In genomic region chr22:43884600-43885318, GRCh38 we compare ENCODE assay signal across 8 cellular contexts. TPM values are rescaled to one million over a fixed set of nuclear protein-coding genes. Genes with fewer than 3 reads are reported as not detected.
DNase-seq lines count a peak whose midpoint lies in the region; ATAC-seq and TF ChIP-seq lines count a peak whose summit lies in the region.

No MANE protein-coding gene starts in this region.

- H3K36me3 ChIP-seq in GM23248 (ENCODE audit: low read depth) (no peaks in the 10 kb centered on the region), MM.1S (replicated peaks; ENCODE audit: insufficient read depth, low read length) (no peaks in the 10 kb centered on the region), mesendoderm (ENCODE audit: control insufficient read depth, insufficient read depth, low read length) (no peaks in the 10 kb centered on the region), thoracic aorta (no peaks in the 10 kb centered on the region)

- no peak overlapping the region for H2BK5ac ChIP-seq in mesendoderm (ENCODE audit: low read length)

- H3K4me3 ChIP-seq in GM23248 (no peak overlapping the region), MM.1S (ENCODE audit: low read length) (no peak overlapping the region; the same call in 1 of the 2 replicates), mesendoderm (ENCODE audit: low read length) (no peak overlapping the region), thoracic aorta (no peak overlapping the region)

- H3K9me3 Mint-ChIP-seq in activated B cell treated with CpG ODN at 0.5 μM for 24 hours = no peaks in the 10 kb centered on the region

- ATAC-seq in activated B cell treated with CpG ODN at 0.5 μM for 24 hours (ENCODE audit: low read depth) (no peak), thoracic aorta (ENCODE audit: insufficient number of reproducible peaks, low FRiP score, low read depth) (no peak), HG02884 (IDR thresholded peaks at IDR 0.05; ENCODE audit: unreplicated experiment) (no peak)

- no peaks in the 10 kb centered on the region for H3K9me3 ChIP-seq in GM23248 (ENCODE audit: low read depth)
- H3K9me3 ChIP-seq in MM.1S (replicated peaks; ENCODE audit: insufficient read depth, low read length) = no peaks in the 10 kb centered on the region
- H3K9me3 ChIP-seq in thoracic aorta = no peaks in the 10 kb centered on the region

- H3K79me2 ChIP-seq in GM23248 (ENCODE audit: insufficient read depth) = no peaks in the 10 kb centered on the region
- H3K79me2 ChIP-seq in MM.1S (ENCODE audit: low read length) = no peaks in the 10 kb centered on the region
- no peaks in the 10 kb centered on the region for H3K79me2 ChIP-seq in mesendoderm (ENCODE audit: control insufficient read depth, insufficient read depth, low read length)

- H4K20me1 ChIP-seq in GM23248 (ENCODE audit: insufficient read depth) = no peaks in the 10 kb centered on the region
- H4K20me1 ChIP-seq in MM.1S (ENCODE audit: insufficient read depth, low read length) = no peaks in the 10 kb centered on the region

- TF ChIP-seq CTCF in MM.1S (IDR thresholded peaks at IDR 0.05; ENCODE audit: low read length) (peak; percentile 82), activated B cell treated with CpG ODN at 0.5 μM for 24 hours (IDR thresholded peaks at IDR 0.05) (no peak), thoracic aorta (IDR thresholded peaks at IDR 0.05) (peak; percentile 41)

- H3K27me3 Mint-ChIP-seq in activated B cell treated with CpG ODN at 0.5 μM for 24 hours = peaks cover 30% of the 10 kb centered on the region

- H3F3A ChIP-seq in GM23248 (ENCODE audit: insufficient read depth) (peaks cover 3% of the 10 kb centered on the region; the same call in 1 of the 2 replicates), MM.1S (ENCODE audit: insufficient read depth, low read length) (no peaks in the 10 kb centered on the region; the same call in 1 of the 2 replicates)

- DNase-seq in G401 (ENCODE audit: low spot score) = peak; percentile 53
- DNase-seq in GM23248 = peak; percentile 72
- DNase-seq in MM.1S = peak; percentile 45
- peak; percentile 31 for DNase-seq in activated B cell treated with CpG ODN at 0.5 μM for 24 hours
- peak; percentile 65 for DNase-seq in dermis blood vessel endothelial cell
- DNase-seq in mesendoderm = peak; percentile 73
- DNase-seq in thoracic aorta (ENCODE audit: low spot score) = no peak

- WGBS in GM23248 (ENCODE audit: low coverage in 1 of 2, low lambda C conversion rate in 2 of 2, missing lambda C conversion rate in 2 of 2), 2 experiments = 25 to 26% methylated on average over 15 to 18 of the region's 18 CpGs
- no CpG with 5 or more reads among the region's 18 CpGs for WGBS in mesendoderm (ENCODE audit: extremely low coverage, insufficient coverage, low lambda C conversion rate)

- no peaks in the 10 kb centered on the region for H3K4me1 ChIP-seq in GM23248 (ENCODE audit: insufficient read depth)
- H3K4me1 ChIP-seq in MM.1S (ENCODE audit: low read length) = peaks cover 7% of the 10 kb centered on the region; the same call in 1 of the 2 replicates
- H3K4me1 ChIP-seq in mesendoderm (ENCODE audit: control insufficient read depth, low read depth, low read length) = no peaks in the 10 kb centered on the region
- no peaks in the 10 kb centered on the region for H3K4me1 ChIP-seq in thoracic aorta (ENCODE audit: control insufficient read depth in 1 of 2, low read depth in 2 of 2)

- no peak overlapping the region for H4K5ac ChIP-seq in mesendoderm (ENCODE audit: low read length)

- no peak overlapping the region for H2AFZ ChIP-seq in GM23248
- H2AFZ ChIP-seq in MM.1S (ENCODE audit: low read length) = 0 out of 2 replicates have a peak overlapping the region, but pooled peaks have one; percentile 14

- no peaks in the 10 kb centered on the region for H3K9me2 ChIP-seq in GM23248 (ENCODE audit: insufficient read depth)
- no peaks in the 10 kb centered on the region for H3K9me2 ChIP-seq in MM.1S (replicated peaks; ENCODE audit: insufficient read depth, low read length)

- CTCF ChIA-PET in activated B cell treated with CpG ODN at 0.5 μM for 24 hours (lab: Charles Lee) = no interaction called here

- H3K56ac ChIP-seq in mesendoderm (ENCODE audit: low read length) = no peak overlapping the region

- H3K4me2 ChIP-seq in GM23248 (ENCODE audit: unreplicated experiment) = no peak overlapping the region
- H3K4me2 ChIP-seq in MM.1S (ENCODE audit: low read depth, low read length) = peak overlapping the region; percentile 56; the same call in 1 of the 2 replicates
- H3K4me2 ChIP-seq in mesendoderm (ENCODE audit: low read length) = no peak overlapping the region

- H3K27me3 ChIP-seq in GM23248 (replicated peaks; ENCODE audit: insufficient read depth) = peaks cover 5% of the 10 kb centered on the region; the same call in 1 of the 2 replicates
- H3K27me3 ChIP-seq in MM.1S (replicated peaks; ENCODE audit: insufficient read depth, low read length) = peaks cover 64% of the 10 kb centered on the region
- no peaks in the 10 kb centered on the region for H3K27me3 ChIP-seq in mesendoderm (ENCODE audit: insufficient read depth, low read length, poor library complexity)
- H3K27me3 ChIP-seq in thoracic aorta (replicated peaks; ENCODE audit: insufficient read depth) = no peaks in the 10 kb centered on the region

- no peaks in the 10 kb centered on the region for H3K36me3 Mint-ChIP-seq in activated B cell treated with CpG ODN at 0.5 μM for 24 hours (ENCODE audit: low read depth)

- no peak overlapping the region for H3K4me3 Mint-ChIP-seq in activated B cell treated with CpG ODN at 0.5 μM for 24 hours

- no peak overlapping the region for H3K9ac ChIP-seq in GM23248
- H3K9ac ChIP-seq in MM.1S (ENCODE audit: low read length) = no peak overlapping the region
- no peak overlapping the region for H3K9ac ChIP-seq in mesendoderm (ENCODE audit: low read length)

- H3K23ac ChIP-seq in mesendoderm (ENCODE audit: low read length) = no peak overlapping the region

- no peak overlapping the region for H3K27ac Mint-ChIP-seq in activated B cell treated with CpG ODN at 0.5 μM for 24 hours

- no peaks in the 10 kb centered on the region for H3K79me1 ChIP-seq in mesendoderm (ENCODE audit: low read length)

- H3K27ac ChIP-seq in GM23248 (no peak overlapping the region), MM.1S (ENCODE audit: low read length) (no peak overlapping the region), mesendoderm (ENCODE audit: low read depth, low read length) (no peak overlapping the region), thoracic aorta (no peak overlapping the region)

- H2BK120ac ChIP-seq in mesendoderm (ENCODE audit: low read depth, low read length) = no peak overlapping the region

- no peak overlapping the region for H3K18ac ChIP-seq in mesendoderm (ENCODE audit: low read length)

- peaks cover 5% of the 10 kb centered on the region for H3K4me1 Mint-ChIP-seq in activated B cell treated with CpG ODN at 0.5 μM for 24 hours

- POLR2A ChIA-PET in activated B cell treated with CpG ODN at 0.5 μM for 24 hours (lab: Charles Lee) = no interaction called here

- H3K4ac ChIP-seq in mesendoderm (ENCODE audit: low read depth, low read length) = no peak overlapping the region

- in situ Hi-C loops in G401 (cut with HindIII; ENCODE audit: low sequenced_read_pairs) (no loop called here), GM23248 (cut with MboI) (no loop called here)

- intact Hi-C loops in activated B cell treated with CpG ODN at 0.5 μM for 24 hours (cut with micrococcal nuclease) = loop anchor here (10.0 kb wide), 1 partner anchor 500 kb away; no protein-coding TSS in a partner anchor

- H4K8ac ChIP-seq in mesendoderm (ENCODE audit: low read depth, low read length) = no peak overlapping the region

- H2AK5ac ChIP-seq in mesendoderm (ENCODE audit: low read length) = no peak overlapping the region

- no peak overlapping the region for H2BK15ac ChIP-seq in mesendoderm (replicated peaks; ENCODE audit: low read depth)

RNA-seq across cellular contexts. Expression of gene PNPLA5, which starts 7.1 kb away (rescaled TPM):
- not detected in 2 replicates for total RNA-seq in G401 (2014; rRNA removed; shearing (Covaris generic))
- total RNA-seq in GM23248 (2014; rRNA removed; shearing (Covaris generic)) = not detected in 2 replicates
- not detected in 2 replicates for polyA plus RNA-seq in GM23248 (2016; fragmentation: Nextera tagmentation; extraction: Ambion mirVana)
- total RNA-seq in activated B cell treated with CpG ODN at 0.5 μM for 24 hours (not detected in 2 replicates), dermis blood vessel endothelial cell (not detected in 2 replicates), thoracic aorta (not detected)
- 2.0 TPM for polyA plus RNA-seq in mesendoderm (2013, experiment 1 of 2)
- 2.3 TPM for polyA plus RNA-seq in mesendoderm (2013, experiment 2 of 2)

RNA-seq across cellular contexts. Expression of gene SULT4A1, which starts 22.4 kb away (rescaled TPM):
- total RNA-seq in G401 (2014; rRNA removed; shearing (Covaris generic)) = 5.5 and 9.5 TPM in 2 replicates
- total RNA-seq in GM23248 (2014; rRNA removed; shearing (Covaris generic)) = not detected in 2 replicates
- polyA plus RNA-seq in GM23248 (2016; fragmentation: Nextera tagmentation; extraction: Ambion mirVana) = not detected in 2 replicates
- total RNA-seq in activated B cell treated with CpG ODN at 0.5 μM for 24 hours (not detected in 2 replicates), dermis blood vessel endothelial cell (0.05 TPM in 1 of 2 replicates, not detected in the other), thoracic aorta (not detected)
- 3.9 TPM for polyA plus RNA-seq in mesendoderm (2013, experiment 1 of 2)
- 3.7 TPM for polyA plus RNA-seq in mesendoderm (2013, experiment 2 of 2)

RNA-seq across cellular contexts. Expression of gene PNPLA3, which starts 38.8 kb away (rescaled TPM):
- total RNA-seq in G401 (2014; rRNA removed; shearing (Covaris generic)) = 3.8 and 6.5 TPM in 2 replicates
- 0.13 and 0.54 TPM in 2 replicates for total RNA-seq in GM23248 (2014; rRNA removed; shearing (Covaris generic))
- 1.2 and 1.4 TPM in 2 replicates for polyA plus RNA-seq in GM23248 (2016; fragmentation: Nextera tagmentation; extraction: Ambion mirVana)
- total RNA-seq in activated B cell treated with CpG ODN at 0.5 μM for 24 hours (0.33 TPM in 1 of 2 replicates, not detected in the other), dermis blood vessel endothelial cell (1.0 and 2.7 TPM in 2 replicates), thoracic aorta (not detected)
- polyA plus RNA-seq in mesendoderm (2013, experiment 1 of 2) = 19.5 TPM
- 17.6 TPM for polyA plus RNA-seq in mesendoderm (2013, experiment 2 of 2)
